Comparison of ENCODE assay signal across 14 cellular contexts in genomic region chr14:58566979-58567378, GRCh38.
A peak's percentile ranks its signal among the peaks of the same experiment; 100 is the strongest.
DNase-seq lines count a peak whose midpoint lies in the region; ATAC-seq and TF ChIP-seq lines count a peak whose summit lies in the region.
"Had no signal": no experiment of that assay in that cellular context is flagged by ENCODE, and none has a peak within 500 bp of the region (broad histone marks: within the 10 kb centered on the region; RNA-seq: fewer than 3 reads in every experiment).

No MANE protein-coding gene starts in this region.

- H3K27me3 Mint-ChIP-seq in CD4-positive, alpha-beta memory T cell = no peaks in the 10 kb centered on the region
- peaks cover 2% of the 10 kb centered on the region for H3K27me3 Mint-ChIP-seq in glutamatergic neuron (ENCODE audit: unreplicated experiment)

- H3K9me3 ChIP-seq in CD4-positive, alpha-beta memory T cell (ENCODE audit: control insufficient read depth in 1 of 2, low read length in 2 of 2) = no peaks in the 10 kb centered on the region
- H3K9me3 ChIP-seq: BLaER1 had no signal

- peaks cover 5 to 9% (median 8%) of the 10 kb centered on the region in 4 donors for H3K4me1 Mint-ChIP-seq in CD4-positive, alpha-beta memory T cell
- peaks cover 4% of the 10 kb centered on the region for H3K4me1 Mint-ChIP-seq in glutamatergic neuron (ENCODE audit: low read depth, unreplicated experiment)

- no peak for ATAC-seq in HG02588 (IDR thresholded peaks at IDR 0.05; ENCODE audit: unreplicated experiment)
- ATAC-seq: GM12878 had no signal

- no peaks in the 10 kb centered on the region for H3K36me3 ChIP-seq in CD4-positive, alpha-beta memory T cell (ENCODE audit: insufficient read depth, low read length)
- H3K36me3 ChIP-seq: BLaER1 had no signal

- no peak overlapping the region for H3K27ac Mint-ChIP-seq in CD4-positive, alpha-beta memory T cell
- H3K27ac Mint-ChIP-seq in glutamatergic neuron (ENCODE audit: unreplicated experiment) = no peak overlapping the region

- H3K4me3 ChIP-seq in CD4-positive, alpha-beta memory T cell (ENCODE audit: low read length in 2 of 2) = no peak overlapping the region
- H3K4me3 ChIP-seq: BLaER1, GM12878 had no signal

- H3K27me3 ChIP-seq in CD4-positive, alpha-beta memory T cell (ENCODE audit: insufficient read depth, low read length) = no peaks in the 10 kb centered on the region
- H3K27me3 ChIP-seq: BLaER1 had no signal

- no peaks in the 10 kb centered on the region for H3K9me3 Mint-ChIP-seq in CD4-positive, alpha-beta memory T cell
- no peaks in the 10 kb centered on the region for H3K9me3 Mint-ChIP-seq in glutamatergic neuron (ENCODE audit: unreplicated experiment)
- H3K9me3 Mint-ChIP-seq: H9 had no signal

- DNase-seq in NCI-H524 (lab: John Stamatoyannopoulos, UW) (peak; percentile 26 to 27), NCI-H524 treated with DMSO at 0.1 percent for 48 hours (lab: John Stamatoyannopoulos, UW) (no peak), MV-4-11 (lab: John Stamatoyannopoulos, UW) (peak; percentile 13), KBM-7 (no peak), glutamatergic neuron (no peak)
- DNase-seq in CD4-positive, alpha-beta memory T cell = no peak
- DNase-seq: DMS53, GOT3, H9 had no signal

- peak overlapping the region; percentile 59 for H3K27ac ChIP-seq in VCaP
- no peak overlapping the region for H3K27ac ChIP-seq in CD4-positive, alpha-beta memory T cell (ENCODE audit: low read depth, low read length)
- H3K27ac ChIP-seq: 22Rv1, BLaER1 had no signal

- POLR2A ChIA-PET in CD4-positive, alpha-beta memory T cell (lab: Charles Lee; ENCODE audit: partially characterized antibody) = no interaction called here

- in situ Hi-C loops in KBM-7 (cut with MboI; ENCODE audit: low pct_unique_long_range_greater_than_20kb, low sequenced_read_pairs) = no loop called here

- H3K4me3 Mint-ChIP-seq in CD4-positive, alpha-beta memory T cell = no peak overlapping the region
- no peak overlapping the region for H3K4me3 Mint-ChIP-seq in glutamatergic neuron (ENCODE audit: unreplicated experiment)
- H3K4me3 Mint-ChIP-seq: H9 had no signal

- no peak for TF ChIP-seq CTCF in VCaP (conservative IDR thresholded peaks at IDR 0.05)
- TF ChIP-seq CTCF in glutamatergic neuron (IDR thresholded peaks at IDR 0.05; ENCODE audit: partially characterized antibody, unreplicated experiment) = no peak

- intact Hi-C loops in CD4-positive, alpha-beta memory T cell (cut with micrococcal nuclease) = no loop called here

- CTCF ChIA-PET in CD4-positive, alpha-beta memory T cell (lab: Charles Lee; ENCODE audit: partially characterized antibody) = no interaction called here

- peaks cover 5% of the 10 kb centered on the region for H3K4me1 ChIP-seq in CD4-positive, alpha-beta memory T cell (ENCODE audit: insufficient read depth, low read length)
- H3K4me1 ChIP-seq: BLaER1 had no signal

- H3K36me3 Mint-ChIP-seq in CD4-positive, alpha-beta memory T cell = peaks cover 0 to under 1% of the 10 kb centered on the region in 2 donors
- H3K36me3 Mint-ChIP-seq in glutamatergic neuron (ENCODE audit: unreplicated experiment) = no peaks in the 10 kb centered on the region

Comparison
In these comparisons a context has a peak if more than half of its experiments do, and no peak if none do; other contexts are left out.
1. DNase-seq: peak in NCI-H524 (2 of 2) and MV-4-11 (single experiment); none in NCI-H524 treated with DMSO at 0.1 percent for 48 hours (single experiment), CD4-positive, alpha-beta memory T cell (0 of 5), KBM-7 (single experiment) and glutamatergic neuron (single experiment).